In the genomic region with DNA sequence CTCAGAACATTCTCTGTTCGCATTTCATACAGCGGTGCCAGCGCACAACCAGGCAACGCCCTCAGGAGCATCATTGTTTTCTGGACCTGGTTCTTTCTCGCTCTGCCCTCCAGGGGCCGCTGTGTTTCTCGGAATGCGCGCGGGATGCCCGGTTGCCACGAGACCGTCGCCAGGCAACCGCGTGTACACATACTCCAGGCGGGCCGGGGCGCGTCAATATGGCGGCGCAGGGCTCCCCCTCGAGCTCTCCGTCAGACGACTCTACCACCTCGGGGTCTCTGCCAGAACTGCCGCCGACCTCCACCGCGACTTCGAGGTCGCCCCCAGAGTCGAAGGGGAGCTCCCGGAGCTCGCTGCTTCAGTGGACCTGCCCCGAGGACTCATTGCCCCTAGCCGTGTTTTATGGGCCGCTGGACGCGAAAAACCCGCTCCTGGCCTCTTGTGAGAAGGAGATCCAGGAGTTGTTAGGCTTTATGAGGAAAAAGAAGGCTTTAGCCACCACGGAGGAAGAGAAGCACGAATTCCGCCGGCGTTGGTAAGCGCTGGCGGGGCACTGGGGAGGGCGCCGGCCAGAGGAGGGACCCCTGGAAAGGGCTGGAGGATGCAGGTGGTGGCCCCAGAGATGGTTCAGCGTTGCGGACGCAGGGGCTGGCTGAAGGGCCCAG, we compare ENCODE assay signal across 8 cellular contexts. TPM values are rescaled to one million over a fixed set of nuclear protein-coding genes. Genes with fewer than 3 reads are reported as not detected.
DNase-seq lines count a peak whose midpoint lies in the region; ATAC-seq, FAIRE-seq and TF ChIP-seq lines count a peak whose summit lies in the region.

A gene with protein sequence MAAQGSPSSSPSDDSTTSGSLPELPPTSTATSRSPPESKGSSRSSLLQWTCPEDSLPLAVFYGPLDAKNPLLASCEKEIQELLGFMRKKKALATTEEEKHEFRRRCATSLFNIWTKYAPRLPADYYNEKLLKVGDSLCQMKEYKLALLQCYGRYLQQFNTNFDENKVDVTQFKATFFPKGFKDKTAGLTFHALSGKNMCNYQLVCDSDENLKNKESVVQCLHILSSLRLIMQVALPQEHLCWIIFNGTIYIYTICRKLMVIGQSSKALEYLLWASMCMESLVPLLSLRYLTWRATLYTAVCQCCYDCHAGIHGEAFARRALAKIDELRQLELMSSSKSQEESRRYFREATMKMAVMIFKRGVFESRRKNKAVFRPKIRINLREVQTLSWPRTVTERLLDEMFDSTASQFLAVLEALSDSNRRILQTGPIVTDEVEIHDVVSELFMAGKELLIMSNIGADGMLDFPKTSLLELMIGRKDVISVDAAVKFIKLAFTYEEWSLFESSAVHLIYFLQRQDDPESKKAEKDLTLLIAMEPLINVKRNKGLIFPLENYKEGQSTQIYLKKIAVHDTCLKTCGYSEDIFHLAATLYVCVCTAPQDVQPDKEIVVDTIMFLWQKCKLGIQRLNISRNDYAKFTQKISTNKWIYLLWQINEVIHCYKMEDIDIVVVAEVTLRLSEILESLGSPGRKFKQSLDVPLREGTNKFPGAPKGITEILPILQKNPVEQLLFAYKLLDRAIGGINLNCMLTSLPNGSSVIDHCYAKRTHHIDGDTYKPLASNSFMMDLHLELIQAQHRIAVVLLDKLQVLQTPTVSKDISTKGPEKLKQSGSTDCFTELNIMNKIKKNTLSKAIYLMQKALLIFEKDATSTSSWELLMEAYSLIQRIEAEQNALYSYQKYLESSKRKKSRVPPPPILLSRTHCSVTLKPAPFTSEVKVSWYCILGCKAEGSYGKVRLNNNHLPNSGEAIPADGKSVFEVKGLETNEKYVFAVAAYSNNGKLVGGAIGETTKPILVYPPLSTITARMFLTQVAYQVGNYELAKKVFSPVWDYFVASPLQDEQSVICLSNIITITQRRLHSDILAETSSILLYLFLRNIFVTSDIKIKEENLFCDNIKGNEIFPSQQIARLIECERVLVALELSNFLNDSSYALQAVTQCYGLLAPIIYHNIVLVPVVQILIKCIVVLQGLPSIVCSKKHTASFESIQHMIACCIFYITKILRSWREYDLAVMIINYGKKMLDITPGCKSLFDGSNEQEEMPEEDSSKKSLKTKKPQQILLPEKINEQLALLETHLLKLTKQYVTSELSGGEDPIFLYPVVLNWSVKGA (N-terminal part only) (plus strand): TSS at position 186 of the 665 bp plus-strand sequence. CDS start 33 bp downstream, at position 219.

- FAIRE-seq in pancreas (lab: Jason Lieb, UNC) = no peak

- no peaks in the 10 kb centered on the region for H3K27me3 Mint-ChIP-seq in activated naive CD8-positive, alpha-beta T cell treated with anti-CD3 and anti-CD28 coated beads for 36 hours

- H3K36me3 ChIP-seq in pancreas (no peaks in the 10 kb centered on the region), tibial artery (no peaks in the 10 kb centered on the region)

- TF ChIP-seq CTCF in pancreas (IDR thresholded peaks at IDR 0.05) = peak; percentile 53 to 82 (median 68)
- peak; percentile 83 to 87 for TF ChIP-seq CTCF in tibial artery (IDR thresholded peaks at IDR 0.05)

- peak within 1 kb of the TSS; percentile 11 for H3K27ac Mint-ChIP-seq in activated naive CD8-positive, alpha-beta T cell treated with anti-CD3 and anti-CD28 coated beads for 36 hours

- 1 to 3% methylated on average over 53 of the region's 53 CpGs for WGBS in pancreas, 2 donors

- H3K9me3 Mint-ChIP-seq in activated naive CD8-positive, alpha-beta T cell treated with anti-CD3 and anti-CD28 coated beads for 36 hours = no peaks in the 10 kb centered on the region

- H3K36me3 Mint-ChIP-seq in activated naive CD8-positive, alpha-beta T cell treated with anti-CD3 and anti-CD28 coated beads for 36 hours = no peaks in the 10 kb centered on the region

- intact Hi-C loops in Right ventricle myocardium inferior (cut with DNase I) (loop anchor here (5.0 to 10.0 kb wide), 2 partner anchors 87 to 275 kb away; a partner anchor contains a TSS), pancreas (cut with DNase I) (no loop called here), tibial artery (cut with DNase I; ENCODE audit: low total_unique reads) (no loop called here)

- DNase-seq in GM04504 (ENCODE audit: low read depth) (peak; percentile 90), NCI-H1092 treated with DMSO at 0.1 percent for 48 hours (lab: John Stamatoyannopoulos, UW) (peak; percentile 85), SKM-1 (lab: John Stamatoyannopoulos, UW; ENCODE audit: unreplicated experiment) (peak; percentile 27), Right ventricle myocardium inferior (ENCODE audit: missing footprints) (peak; percentile 98), pancreas (peak; percentile 82 to 93 (median 88)), tibial artery (peak; percentile 93 to 95)
- DNase-seq in activated naive CD8-positive, alpha-beta T cell treated with anti-CD3 and anti-CD28 coated beads for 36 hours = peak; percentile 93

- H3K4me3 ChIP-seq in pancreas (peak within 1 kb of the TSS; percentile 15 to 52 (median 30)), tibial artery (peak within 1 kb of the TSS; percentile 56 to 67)

- H3K4me1 ChIP-seq in pancreas = no peaks in the 10 kb centered on the region
- peaks cover 0 to 9% (median 5%) of the 10 kb centered on the region in 4 donors for H3K4me1 ChIP-seq in tibial artery

- no peaks in the 10 kb centered on the region for H3K9me3 ChIP-seq in pancreas
- H3K9me3 ChIP-seq in tibial artery = no peaks in the 10 kb centered on the region

- no peak within 1 kb of the TSS for H3K27ac ChIP-seq in pancreas
- H3K27ac ChIP-seq in tibial artery = peak within 1 kb of the TSS; percentile 66 to 73

- ATAC-seq in HG02588 (IDR thresholded peaks at IDR 0.05; ENCODE audit: unreplicated experiment) = peak; percentile 94
- peak; percentile 99 for ATAC-seq in Right ventricle myocardium inferior
- peak; percentile 96 to 100 (median 100) for ATAC-seq in pancreas

- H3K4me1 Mint-ChIP-seq in activated naive CD8-positive, alpha-beta T cell treated with anti-CD3 and anti-CD28 coated beads for 36 hours = peaks cover 14% of the 10 kb centered on the region

- peaks cover 0 to 6% (median 0%) of the 10 kb centered on the region in 4 donors for H3K27me3 ChIP-seq in pancreas
- no peaks in the 10 kb centered on the region for H3K27me3 ChIP-seq in tibial artery

- peak within 1 kb of the TSS; percentile 83 for H3K4me3 Mint-ChIP-seq in activated naive CD8-positive, alpha-beta T cell treated with anti-CD3 and anti-CD28 coated beads for 36 hours

RNA-seq across cellular contexts. Expression of the gene that starts here (rescaled TPM):
- total RNA-seq in activated naive CD8-positive, alpha-beta T cell treated with anti-CD3 and anti-CD28 coated beads for 36 hours = under 1 TPM; 0.26 to 0.52 TPM
- total RNA-seq in Right ventricle myocardium inferior (0.22 TPM), pancreas (under 1 TPM; 0.03 to 0.21 (median 0.14) TPM)
- under 1 TPM; 0.02 to 0.04 TPM for polyA plus RNA-seq in pancreas

Comparison
In these comparisons a context has a peak if more than half of its experiments do, and no peak if none do; other contexts are left out.
1. Peak in DNase-seq in activated naive CD8-positive, alpha-beta T cell treated with anti-CD3 and anti-CD28 coated beads for 36 hours; RNA of the gene not detected or under 1 TPM.
2. Peak in DNase-seq and ATAC-seq in Right ventricle myocardium inferior; RNA of the gene not detected or under 1 TPM.
3. Peak in DNase-seq, ATAC-seq and H3K4me3 ChIP-seq in pancreas; RNA of the gene not detected or under 1 TPM.
4. DNase-seq: peak in every context shown above with its lines; median percentile 98 in Right ventricle myocardium inferior; 94 in tibial artery; 93 in activated naive CD8-positive, alpha-beta T cell treated with anti-CD3 and anti-CD28 coated beads for 36 hours; 90 in GM04504; 88 in pancreas; 85 in NCI-H1092 treated with DMSO at 0.1 percent for 48 hours; 27 in SKM-1.
5. H3K27ac ChIP-seq: peak in tibial artery (2 of 2); none in pancreas (0 of 4).
6. Peak in every context shown above with its lines, with median percentiles within 50 percentile points of each other: ATAC-seq.